In genomic region chr3:130946876-130947275, GRCh38 we compare ENCODE assay signal across 30 cellular contexts.
"Had no signal": no experiment of that assay in that cellular context is flagged by ENCODE, and none has a peak within 500 bp of the region (broad histone marks: within the 10 kb centered on the region; RNA-seq: fewer than 3 reads in every experiment).

No MANE protein-coding gene starts in this region.

- DNase-seq: activated CD4-positive, alpha-beta T cell treated with anti-CD3 and anti-CD28 coated beads, Interleukin-2, amount 10 ng/mL, durations not matched to agents 24 days and 14 days; activated CD4-positive, alpha-beta T cell treated with anti-CD3 and anti-CD28 coated beads, Interleukin-2, amount 50 U/mL, for 4 hours; activated CD8-positive, alpha-beta T cell treated with anti-CD3 and anti-CD28 coated beads for 36 hours; activated effector memory CD4-positive, alpha-beta T cell treated with anti-CD3 and anti-CD28 coated beads, Interleukin-2, amount 50 U/mL, for 16 hours; activated naive CD4-positive, alpha-beta T cell; activated naive CD4-positive, alpha-beta T cell treated with anti-CD3 and anti-CD28 coated beads, Interleukin-2, amount 50 U/mL, for 16 hours; activated naive CD8-positive, alpha-beta T cell treated with anti-CD3 and anti-CD28 coated beads, Interleukin-2, amount 10 ng/mL, durations not matched to agents 7 days and 5 days; activated T-cell treated with anti-CD3 and anti-CD28 coated beads, Interleukin-2, amount 50 U/mL, for 1 hour; activated T-cell treated with anti-CD3 and anti-CD28 coated beads, Interleukin-2, amount 50 U/mL, for 72 hours; amygdala; Kasumi-1; KBM-7; MM.1S; MV-4-11; NCI-H1092; NCI-H1436 treated with DMSO at 0.1 percent for 48 hours; NCI-H1694 treated with DMSO at 0.1 percent for 48 hours; NCI-H2029; NCI-H345; NCI-H524 treated with DMSO at 0.1 percent for 48 hours; RPMI8226; SHP77 treated with DMSO at 0.1 percent for 48 hours; SK-N-SH had no signal

- H3K4me2 ChIP-seq: SK-N-SH had no signal

- H3K27ac Mint-ChIP-seq: activated CD4-positive, alpha-beta T cell treated with anti-CD3 and anti-CD28 coated beads, Interleukin-2, amount 10 ng/mL, durations not matched to agents 24 days and 14 days; activated CD8-positive, alpha-beta T cell treated with anti-CD3 and anti-CD28 coated beads for 36 hours; activated naive CD8-positive, alpha-beta T cell treated with anti-CD3 and anti-CD28 coated beads, Interleukin-2, amount 10 ng/mL, durations not matched to agents 7 days and 5 days; activated T-cell treated with anti-CD3 and anti-CD28 coated beads, Interleukin-2, amount 50 U/mL, for 72 hours; activated T-helper 17 cell treated with anti-CD3 and anti-CD28 coated beads, Interleukin-2, amount 50 U/mL, for 72 hours; T-helper 1 cell treated with Interleukin-12 subunit alpha and Interleukin-12 subunit beta and Interleukin-4 antibody, amounts not matched to agents 30 μg/mL and 1 μg/mL, for 36 hours; T-helper 2 cell treated with Interferon-gamma antibody and Interleukin-4, amounts not matched to agents 5 μg/mL and 100 μg/mL, for 36 hours had no signal

- H3K27me3 ChIP-seq: ascending aorta, SJSA1 had no signal

- H3K4me3 Mint-ChIP-seq: activated CD4-positive, alpha-beta T cell treated with anti-CD3 and anti-CD28 coated beads, Interleukin-2, amount 10 ng/mL, durations not matched to agents 24 days and 14 days; activated CD8-positive, alpha-beta T cell treated with anti-CD3 and anti-CD28 coated beads for 36 hours; activated naive CD8-positive, alpha-beta T cell treated with anti-CD3 and anti-CD28 coated beads, Interleukin-2, amount 10 ng/mL, durations not matched to agents 7 days and 5 days; activated T-cell treated with anti-CD3 and anti-CD28 coated beads, Interleukin-2, amount 50 U/mL, for 72 hours; activated T-helper 17 cell treated with anti-CD3 and anti-CD28 coated beads, Interleukin-2, amount 50 U/mL, for 72 hours; T-helper 1 cell treated with Interleukin-12 subunit alpha and Interleukin-12 subunit beta and Interleukin-4 antibody, amounts not matched to agents 30 μg/mL and 1 μg/mL, for 36 hours; T-helper 2 cell treated with Interferon-gamma antibody and Interleukin-4, amounts not matched to agents 5 μg/mL and 100 μg/mL, for 36 hours had no signal

- ATAC-seq: activated CD8-positive, alpha-beta T cell treated with anti-CD3 and anti-CD28 coated beads for 36 hours; activated T-helper 17 cell treated with anti-CD3 and anti-CD28 coated beads, Interleukin-2, amount 50 U/mL, for 72 hours; Panc1 had no signal

- H3K27me3 Mint-ChIP-seq: activated CD4-positive, alpha-beta T cell treated with anti-CD3 and anti-CD28 coated beads, Interleukin-2, amount 10 ng/mL, durations not matched to agents 24 days and 14 days; activated CD8-positive, alpha-beta T cell treated with anti-CD3 and anti-CD28 coated beads for 36 hours; activated naive CD8-positive, alpha-beta T cell treated with anti-CD3 and anti-CD28 coated beads, Interleukin-2, amount 10 ng/mL, durations not matched to agents 7 days and 5 days; activated T-helper 17 cell treated with anti-CD3 and anti-CD28 coated beads, Interleukin-2, amount 50 U/mL, for 72 hours had no signal

- H3K9me3 Mint-ChIP-seq: activated CD8-positive, alpha-beta T cell treated with anti-CD3 and anti-CD28 coated beads for 36 hours; activated naive CD8-positive, alpha-beta T cell treated with anti-CD3 and anti-CD28 coated beads, Interleukin-2, amount 10 ng/mL, durations not matched to agents 7 days and 5 days; activated T-helper 17 cell treated with anti-CD3 and anti-CD28 coated beads, Interleukin-2, amount 50 U/mL, for 72 hours had no signal

- H3K4me1 ChIP-seq: ascending aorta had no signal

- H3K27ac ChIP-seq: ascending aorta, SJSA1 had no signal

- H3K9me3 ChIP-seq: ascending aorta, SJSA1 had no signal

- H3K9ac ChIP-seq: SK-N-SH had no signal

- H3K4me3 ChIP-seq: ascending aorta, SJSA1 had no signal

- FAIRE-seq: TTC549 had no signal
